Comparison of ENCODE assay signal across 1 cellular context in genomic region chr1:181056560-181056959, GRCh38.
TF ChIP-seq lines count a peak whose summit lies in the region.

No MANE protein-coding gene starts in this region.

TF ChIP-seq in GM12878, 131 proteins besides CTCF, POLR2A, EP300 and RAD21:
- no peak for TF ChIP-seq PAX5 (IDR thresholded peaks at IDR 0.05; ENCODE audit: borderline replicate concordance, low read depth, low read length)
- no peak for TF ChIP-seq CHD4 (IDR thresholded peaks at IDR 0.05)
- TF ChIP-seq NR2C2 (IDR thresholded peaks at IDR 0.05; ENCODE audit: borderline replicate concordance, control insufficient read depth, insufficient read length, low read depth), result no peak
- 0 out of 2 replicates have a peak, but pooled peaks have one; percentile 26 for TF ChIP-seq NR2F1 (conservative IDR thresholded peaks at IDR 0.05)
- no peak for TF ChIP-seq FOS (IDR thresholded peaks at IDR 0.05; ENCODE audit: borderline replicate concordance, extremely low read depth, insufficient read length)
- no peak for TF ChIP-seq HCFC1 (IDR thresholded peaks at IDR 0.05; ENCODE audit: low read length)
- no peak for TF ChIP-seq YBX1 (IDR thresholded peaks at IDR 0.05)
- no peak for TF ChIP-seq TCF7 (IDR thresholded peaks at IDR 0.05; ENCODE audit: borderline replicate concordance)
